In the genomic region with DNA sequence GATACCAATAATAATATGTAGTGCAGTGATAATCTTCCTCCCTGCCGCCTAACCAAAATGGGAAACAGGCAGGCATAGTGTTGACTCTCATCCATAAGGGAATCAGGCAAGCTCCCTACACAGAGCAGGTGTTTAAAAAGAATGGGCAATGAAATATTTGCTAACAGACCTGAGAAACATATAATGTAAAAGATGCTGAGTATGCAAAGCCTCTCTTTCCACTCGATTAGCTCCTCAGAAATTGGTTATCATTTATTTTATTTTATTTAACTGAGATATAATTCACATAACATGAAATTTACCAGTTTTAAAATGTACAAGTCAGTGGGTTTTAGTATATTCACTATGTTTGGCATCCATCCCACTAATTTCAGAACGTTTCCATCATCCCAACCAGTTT, we compare ENCODE assay signal across 26 cellular contexts.
"Had no signal": no experiment of that assay in that cellular context is flagged by ENCODE, and none has a peak within 500 bp of the region (broad histone marks: within the 10 kb centered on the region; RNA-seq: fewer than 3 reads in every experiment).

No MANE protein-coding gene starts in this region.

- H3K27ac Mint-ChIP-seq: mesothelial cell of epicardium; naive B cell; natural killer cell; stimulated activated naive B cell treated with anti-CD40 and anti-IgM and Interleukin-4, amounts not matched to agents 10 μg/mL and 1 μg/mL and 100 μg/mL, for 72 hours had no signal

- H3K4me3 Mint-ChIP-seq: mesothelial cell of epicardium; naive B cell; natural killer cell; stimulated activated naive B cell treated with anti-CD40 and anti-IgM and Interleukin-4, amounts not matched to agents 10 μg/mL and 1 μg/mL and 100 μg/mL, for 72 hours had no signal

- H3K9me3 Mint-ChIP-seq: naive B cell; natural killer cell; stimulated activated naive B cell treated with anti-CD40 and anti-IgM and Interleukin-4, amounts not matched to agents 10 μg/mL and 1 μg/mL and 100 μg/mL, for 72 hours had no signal

- H3K4me3 ChIP-seq: heart left ventricle, left ventricle myocardium inferior, lung, right atrium auricular region, skin epidermis, stomach, testis, thyroid gland, transverse colon, upper lobe of right lung, uterus had no signal

- H3K4me1 Mint-ChIP-seq: natural killer cell; stimulated activated naive B cell treated with anti-CD40 and anti-IgM and Interleukin-4, amounts not matched to agents 10 μg/mL and 1 μg/mL and 100 μg/mL, for 72 hours had no signal

- H3K27me3 Mint-ChIP-seq: naive B cell; stimulated activated naive B cell treated with anti-CD40 and anti-IgM and Interleukin-4, amounts not matched to agents 10 μg/mL and 1 μg/mL and 100 μg/mL, for 72 hours had no signal

- H3K4me1 ChIP-seq: heart left ventricle, left ventricle myocardium inferior, parathyroid adenoma, right atrium auricular region, stomach, testis, thyroid gland, transverse colon, upper lobe of right lung, uterus had no signal

- ATAC-seq: heart left ventricle; natural killer cell; sciatic nerve; stimulated activated naive B cell treated with anti-CD40 and anti-IgM and Interleukin-4, amounts not matched to agents 10 μg/mL and 1 μg/mL and 100 μg/mL, for 72 hours; stimulated activated naive CD8-positive, alpha-beta T cell treated with anti-CD3 and anti-CD28 coated beads, Interleukin-15, Interleukin-2, amounts not matched to agents 100 U/mL and 50 U/mL, for 24 hours; upper lobe of right lung had no signal

- H3K9me3 ChIP-seq: heart left ventricle, left ventricle myocardium inferior, right atrium auricular region, stomach, testis, thyroid gland, transverse colon, upper lobe of right lung, uterus had no signal

- H3K27ac ChIP-seq: heart left ventricle, left ventricle myocardium inferior, parathyroid adenoma, right atrium auricular region, skin epidermis, stomach, testis, thyroid gland, transverse colon, upper lobe of right lung, uterus had no signal

- DNase-seq: heart left ventricle; hypothalamus; islet precursor cell; left ventricle myocardium inferior; mesendoderm; naive B cell; natural killer cell; nucleus accumbens; stimulated activated CD4-positive, alpha-beta T cell treated with anti-CD3 and anti-CD28 coated beads, Interleukin-12 subunit alpha, Interleukin-12 subunit beta, amount 100 ng/mL, for 4 hours; stimulated activated CD4-positive, alpha-beta T cell treated with anti-CD3 and anti-CD28 coated beads, Interleukin-15, amount 100 ng/mL, for 24 hours; stimulated activated CD4-positive, alpha-beta T cell treated with anti-CD3 and anti-CD28 coated beads, Interleukin-2, amount 100 ng/mL, for 24 hours; stimulated activated CD4-positive, alpha-beta T cell treated with anti-CD3 and anti-CD28 coated beads, Interleukin-4, amount 100 ng/mL, for 1 hour; stimulated activated naive B cell treated with anti-CD40 and anti-IgM and Interleukin-4, amounts not matched to agents 10 μg/mL and 1 μg/mL and 100 μg/mL, for 72 hours; stimulated activated naive CD8-positive, alpha-beta T cell treated with anti-CD3 and anti-CD28 coated beads, Interleukin-15, Interleukin-2, amounts not matched to agents 100 U/mL and 50 U/mL, for 24 hours; stomach; testis; thyroid gland; transverse colon; upper lobe of right lung; uterus had no signal

- H3K36me3 ChIP-seq: right atrium auricular region, thyroid gland, transverse colon, upper lobe of right lung, uterus had no signal
